Comparison of ENCODE assay signal across 33 cellular contexts in the genomic region with DNA sequence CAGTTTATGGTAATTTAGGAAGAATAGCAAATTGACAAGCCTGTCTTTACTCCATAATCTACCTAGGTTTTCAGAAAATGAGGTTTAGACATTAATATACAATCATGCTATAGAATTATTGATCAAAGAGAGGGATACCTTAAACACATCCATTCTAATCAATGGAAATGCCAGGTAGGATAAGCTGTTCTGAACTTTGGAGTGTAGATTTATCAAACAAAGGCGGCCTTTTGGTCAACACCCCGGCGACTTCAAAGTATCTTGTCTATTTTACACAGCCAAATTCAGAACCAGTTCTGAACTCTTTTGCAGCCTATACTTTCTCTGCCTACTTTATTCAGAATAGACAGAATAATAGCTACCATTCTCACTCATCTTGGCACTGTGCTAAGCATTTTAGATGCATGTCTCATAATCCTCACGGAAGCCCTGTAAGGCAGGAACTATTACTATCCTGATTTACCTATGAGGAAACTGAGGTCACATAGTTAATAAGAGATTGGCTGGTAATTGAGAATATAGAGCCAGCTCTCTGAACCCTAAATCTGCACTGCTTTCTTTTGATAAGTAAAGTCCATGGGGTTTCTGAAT.
"Had no signal": no experiment of that assay in that cellular context is flagged by ENCODE, and none has a peak within 500 bp of the region (broad histone marks: within the 10 kb centered on the region; RNA-seq: fewer than 3 reads in every experiment).

No MANE protein-coding gene starts in this region.

- H3K4me3 Mint-ChIP-seq: activated B cell treated with CpG ODN at 0.5 μM for 24 hours; activated CD8-positive, alpha-beta T cell treated with anti-CD3 and anti-CD28 coated beads for 36 hours; activated naive CD8-positive, alpha-beta T cell; activated T-cell treated with anti-CD3 and anti-CD28 coated beads, Interleukin-2, amount 50 U/mL, for 4 hours; activated T-helper 17 cell treated with anti-CD3 and anti-CD28 coated beads, Interleukin-2, amount 50 U/mL, for 72 hours; central memory CD8-positive, alpha-beta T cell; dendritic cell treated with granulocyte-macrophage colony-stimulating factor and Interleukin-4, amounts not matched to agents 40 ng/mL and 50 ng/mL, for 4 days; endodermal cell; T-helper 17 cell; T-helper 2 cell treated with Interferon-gamma antibody and Interleukin-4, amounts not matched to agents 5 μg/mL and 100 μg/mL, for 36 hours had no signal

- H3K27me3 ChIP-seq: brain microvascular endothelial cell, cardiac muscle cell, dorsolateral prefrontal cortex, esophagus squamous epithelium had no signal

- H3K27me3 Mint-ChIP-seq: activated B cell treated with CpG ODN at 0.5 μM for 24 hours; activated CD8-positive, alpha-beta T cell treated with anti-CD3 and anti-CD28 coated beads for 36 hours; activated naive CD8-positive, alpha-beta T cell; activated T-helper 17 cell treated with anti-CD3 and anti-CD28 coated beads, Interleukin-2, amount 50 U/mL, for 72 hours; central memory CD8-positive, alpha-beta T cell; dendritic cell treated with granulocyte-macrophage colony-stimulating factor and Interleukin-4, amounts not matched to agents 40 ng/mL and 50 ng/mL, for 4 days; T-helper 17 cell had no signal

- H3K27ac ChIP-seq: brain microvascular endothelial cell, cardiac muscle cell, coronary artery, dorsolateral prefrontal cortex, esophagus squamous epithelium, WERI-Rb-1 had no signal

- H3K9me3 ChIP-seq: esophagus squamous epithelium had no signal

- H3K4me1 ChIP-seq: esophagus squamous epithelium had no signal

- H3K4me3 ChIP-seq: cardiac muscle cell, coronary artery, dorsolateral prefrontal cortex, esophagus squamous epithelium had no signal

- H3K9me3 Mint-ChIP-seq: activated CD8-positive, alpha-beta T cell treated with anti-CD3 and anti-CD28 coated beads for 36 hours; activated T-cell treated with anti-CD3 and anti-CD28 coated beads, Interleukin-2, amount 50 U/mL, for 4 hours; activated T-helper 17 cell treated with anti-CD3 and anti-CD28 coated beads, Interleukin-2, amount 50 U/mL, for 72 hours; dendritic cell treated with granulocyte-macrophage colony-stimulating factor and Interleukin-4, amounts not matched to agents 40 ng/mL and 50 ng/mL, for 4 days; endodermal cell; T-helper 2 cell treated with Interferon-gamma antibody and Interleukin-4, amounts not matched to agents 5 μg/mL and 100 μg/mL, for 36 hours had no signal

- H3K27ac Mint-ChIP-seq: activated B cell treated with CpG ODN at 0.5 μM for 24 hours; activated CD8-positive, alpha-beta T cell treated with anti-CD3 and anti-CD28 coated beads for 36 hours; activated naive CD8-positive, alpha-beta T cell; activated T-helper 17 cell treated with anti-CD3 and anti-CD28 coated beads, Interleukin-2, amount 50 U/mL, for 72 hours; dendritic cell treated with granulocyte-macrophage colony-stimulating factor and Interleukin-4, amounts not matched to agents 40 ng/mL and 50 ng/mL, for 4 days; endodermal cell; T-helper 17 cell; T-helper 2 cell treated with Interferon-gamma antibody and Interleukin-4, amounts not matched to agents 5 μg/mL and 100 μg/mL, for 36 hours had no signal

- H3K4me1 Mint-ChIP-seq: activated B cell treated with CpG ODN at 0.5 μM for 24 hours; activated T-helper 17 cell treated with anti-CD3 and anti-CD28 coated beads, Interleukin-2, amount 50 U/mL, for 72 hours; central memory CD8-positive, alpha-beta T cell; endodermal cell; T-helper 17 cell had no signal

- H3K36me3 ChIP-seq: brain microvascular endothelial cell, cardiac muscle cell, esophagus squamous epithelium, WERI-Rb-1 had no signal

- FAIRE-seq: astrocyte had no signal

- H3K36me3 Mint-ChIP-seq: activated naive CD8-positive, alpha-beta T cell had no signal

- DNase-seq: activated B cell treated with CpG ODN at 0.5 μM for 24 hours; activated CD4-positive, alpha-beta T cell treated with anti-CD3 and anti-CD28 coated beads for 48 hours; activated CD4-positive, alpha-beta T cell treated with anti-CD3 and anti-CD28 coated beads, Interleukin-2, amount 50 U/mL, for 1 hour; activated CD4-positive, alpha-beta T cell treated with anti-CD3 and anti-CD28 coated beads, Interleukin-2, amount 50 U/mL, for 48 hours; activated CD8-positive, alpha-beta memory T cell treated with anti-CD3 and anti-CD28 coated beads for 24 hours; activated CD8-positive, alpha-beta T cell treated with anti-CD3 and anti-CD28 coated beads for 36 hours; activated effector memory CD4-positive, alpha-beta T cell treated with Interleukin-2 at 50 U/mL for 16 hours; activated gamma-delta T cell treated with Interleukin-2 at 50 U/mL for 16 hours; activated naive CD4-positive, alpha-beta T cell treated with anti-CD3 and anti-CD28 coated beads, Interleukin-2, amount 50 U/mL, for 16 hours; activated naive CD4-positive, alpha-beta T cell treated with Interleukin-2 at 50 U/mL for 16 hours; activated T-cell treated with anti-CD3 and anti-CD28 coated beads, Interleukin-2, amount 50 U/mL, for 4 hours; amniotic stem cell; anterior cingulate cortex; brain microvascular endothelial cell; dorsolateral prefrontal cortex; effector memory CD4-positive, alpha-beta T cell; endodermal cell; erythroblast; esophagus squamous epithelium; head of caudate nucleus; T-helper 1 cell; T-helper 17 cell; T1000; WERI-Rb-1 had no signal

- ATAC-seq: activated CD4-positive, CD25-positive, alpha-beta regulatory T cell treated with anti-CD3 and anti-CD28 coated beads, Interleukin-2, amount 50 U/mL, for 24 hours; activated CD8-positive, alpha-beta T cell treated with anti-CD3 and anti-CD28 coated beads for 36 hours; activated T-cell treated with anti-CD3 and anti-CD28 coated beads, Interleukin-2, amount 50 U/mL, for 4 hours; activated T-helper 17 cell treated with anti-CD3 and anti-CD28 coated beads, Interleukin-2, amount 50 U/mL, for 72 hours; T-helper 17 cell had no signal
